17 cellular contexts compared by ENCODE assay signal in genomic region chr20:59632426-59633113, GRCh38. TPM values are rescaled to one million over a fixed set of nuclear protein-coding genes. Genes with fewer than 3 reads are reported as not detected.
DNase-seq lines count a peak whose midpoint lies in the region; ATAC-seq and TF ChIP-seq lines count a peak whose summit lies in the region.
"Had no signal": no experiment of that assay in that cellular context is flagged by ENCODE, and none has a peak within 500 bp of the region (broad histone marks: within the 10 kb centered on the region; RNA-seq: fewer than 3 reads in every experiment).

No MANE protein-coding gene starts in this region.

- DNase-seq in activated CD8-positive, alpha-beta memory T cell treated with anti-CD3 and anti-CD28 coated beads, Interleukin-2, amount 10 ng/mL, durations not matched to agents 7 days and 5 days = peak; percentile 21
- no peak for DNase-seq in activated CD8-positive, alpha-beta memory T cell treated with anti-CD3 and anti-CD28 coated beads, Interleukin-2, amount 50 U/mL, for 4 hours
- peak; percentile 19 for DNase-seq in ecto neural progenitor cell (ENCODE audit: low spot score)
- DNase-seq in midbrain (lab: John Stamatoyannopoulos, UW) = peak; percentile 17
- peak; percentile 42 for DNase-seq in type B pancreatic cell (ENCODE audit: extremely low spot score, unreplicated experiment)
- DNase-seq in NCI-H2227 treated with DMSO at 0.1 percent for 48 hours (lab: John Stamatoyannopoulos, UW) = no peak
- no peak for DNase-seq in NCI-H2196 treated with DMSO at 0.1 percent for 48 hours (lab: John Stamatoyannopoulos, UW; ENCODE audit: unreplicated experiment)
- DNase-seq: C1 segment of cervical spinal cord, DND-41, NCI-H1436, NCI-H2029 treated with DMSO at 0.1 percent for 48 hours, NCI-H2171 treated with DMSO at 0.1 percent for 48 hours, NCI-H510A, NCI-H774, RPMI8226 had no signal

- H3K36me3 Mint-ChIP-seq in activated CD8-positive, alpha-beta memory T cell treated with anti-CD3 and anti-CD28 coated beads, Interleukin-2, amount 10 ng/mL, durations not matched to agents 7 days and 5 days = no peaks in the 10 kb centered on the region
- no peaks in the 10 kb centered on the region for H3K36me3 Mint-ChIP-seq in type B pancreatic cell

- TF ChIP-seq CTCF in type B pancreatic cell (conservative IDR thresholded peaks at IDR 0.05) = no peak

- H3K9me3 Mint-ChIP-seq in activated CD8-positive, alpha-beta memory T cell treated with anti-CD3 and anti-CD28 coated beads, Interleukin-2, amount 10 ng/mL, durations not matched to agents 7 days and 5 days (ENCODE audit: low read depth) = no peaks in the 10 kb centered on the region
- H3K9me3 Mint-ChIP-seq in type B pancreatic cell = no peaks in the 10 kb centered on the region

- CTCF ChIA-PET in activated CD8-positive, alpha-beta memory T cell treated with anti-CD3 and anti-CD28 coated beads, Interleukin-2, amount 10 ng/mL, durations not matched to agents 7 days and 5 days (lab: Charles Lee) = no interaction called here

- H3K4me3 Mint-ChIP-seq in activated CD8-positive, alpha-beta memory T cell treated with anti-CD3 and anti-CD28 coated beads, Interleukin-2, amount 10 ng/mL, durations not matched to agents 7 days and 5 days = no peak overlapping the region
- no peak overlapping the region for H3K4me3 Mint-ChIP-seq in type B pancreatic cell

- no peak overlapping the region for H3K27ac Mint-ChIP-seq in activated CD8-positive, alpha-beta memory T cell treated with anti-CD3 and anti-CD28 coated beads, Interleukin-2, amount 10 ng/mL, durations not matched to agents 7 days and 5 days
- H3K27ac Mint-ChIP-seq in type B pancreatic cell = no peak overlapping the region

- ATAC-seq in activated CD8-positive, alpha-beta memory T cell treated with anti-CD3 and anti-CD28 coated beads, Interleukin-2, amount 10 ng/mL, durations not matched to agents 7 days and 5 days = no peak
- ATAC-seq in HG03342 (IDR thresholded peaks at IDR 0.05; ENCODE audit: unreplicated experiment) = no peak

- H3K4me1 Mint-ChIP-seq in activated CD8-positive, alpha-beta memory T cell treated with anti-CD3 and anti-CD28 coated beads, Interleukin-2, amount 10 ng/mL, durations not matched to agents 7 days and 5 days = no peaks in the 10 kb centered on the region
- no peaks in the 10 kb centered on the region for H3K4me1 Mint-ChIP-seq in type B pancreatic cell (ENCODE audit: unreplicated experiment)

- no peaks in the 10 kb centered on the region for H3K27me3 Mint-ChIP-seq in activated CD8-positive, alpha-beta memory T cell treated with anti-CD3 and anti-CD28 coated beads, Interleukin-2, amount 10 ng/mL, durations not matched to agents 7 days and 5 days
- peaks cover 30% of the 10 kb centered on the region for H3K27me3 Mint-ChIP-seq in type B pancreatic cell

RNA-seq across cellular contexts. Expression of gene PHACTR3, which starts 28.2 kb away (rescaled TPM):
- total RNA-seq in activated CD8-positive, alpha-beta memory T cell treated with anti-CD3 and anti-CD28 coated beads, Interleukin-2, amount 10 ng/mL, durations not matched to agents 7 days and 5 days = not detected
- 0.55 and 2.1 TPM in 2 replicates for total RNA-seq in type B pancreatic cell (ENCODE audit: low replicate concordance)
- total RNA-seq: A172 had no signal

Comparison
In these comparisons a context has a peak if more than half of its experiments do, and no peak if none do; other contexts are left out.
1. DNase-seq: peak in activated CD8-positive, alpha-beta memory T cell treated with anti-CD3 and anti-CD28 coated beads, Interleukin-2, amount 10 ng/mL, durations not matched to agents 7 days and 5 days (single experiment), ecto neural progenitor cell (single experiment), midbrain (single experiment) and type B pancreatic cell (single experiment); none in activated CD8-positive, alpha-beta memory T cell treated with anti-CD3 and anti-CD28 coated beads, Interleukin-2, amount 50 U/mL, for 4 hours (single experiment), NCI-H2227 treated with DMSO at 0.1 percent for 48 hours (single experiment) and NCI-H2196 treated with DMSO at 0.1 percent for 48 hours (single experiment).